In genomic region chr9:63859475-63860215, GRCh38 we compare ENCODE assay signal across 8 cellular contexts.
DNase-seq lines count a peak whose midpoint lies in the region; ATAC-seq and TF ChIP-seq lines count a peak whose summit lies in the region.

No MANE protein-coding gene starts in this region.

- no peaks in the 10 kb centered on the region for H3K27me3 Mint-ChIP-seq in naive thymus-derived CD8-positive, alpha-beta T cell

- intact Hi-C loops in colonic mucosa (cut with DNase I) = no loop called here

- no peak for TF ChIP-seq CTCF in colonic mucosa (IDR thresholded peaks at IDR 0.05)

- H3K4me1 ChIP-seq in colonic mucosa = no peaks in the 10 kb centered on the region

- H3K4me1 Mint-ChIP-seq in naive thymus-derived CD8-positive, alpha-beta T cell = peaks cover 0 to 4% (median 0%) of the 10 kb centered on the region in 4 donors

- H3K9me3 ChIP-seq in colonic mucosa = no peaks in the 10 kb centered on the region

- in situ Hi-C loops in SK-MEL-5 (cut with HindIII; ENCODE audit: low pct_unique_long_range_greater_than_20kb, low sequenced_read_pairs) = no loop called here

- H3K36me3 Mint-ChIP-seq in naive thymus-derived CD8-positive, alpha-beta T cell = peaks cover 0 to 5% (median 4%) of the 10 kb centered on the region in 3 donors

- H3K27me3 ChIP-seq in colonic mucosa = no peaks in the 10 kb centered on the region

- no peak overlapping the region for H3K9ac ChIP-seq in colonic mucosa (ENCODE audit: low read depth in 2 of 2, low read length in 2 of 2)

- peak; percentile 57 to 90 for ATAC-seq in naive thymus-derived CD8-positive, alpha-beta T cell
- no peak for ATAC-seq in GM21786 (IDR thresholded peaks at IDR 0.05; ENCODE audit: unreplicated experiment)
- ATAC-seq in GM21717 (IDR thresholded peaks at IDR 0.05; ENCODE audit: unreplicated experiment) = no peak

- H3K4me3 Mint-ChIP-seq in naive thymus-derived CD8-positive, alpha-beta T cell = peak overlapping the region in 8 of 10 donors; percentile 33 to 82 (median 52)

- H3K36me3 ChIP-seq in colonic mucosa = no peaks in the 10 kb centered on the region

- H3K4me3 ChIP-seq in colonic mucosa = peak overlapping the region; percentile 20

- no peak overlapping the region for H3K27ac ChIP-seq in colonic mucosa

- H3K27ac Mint-ChIP-seq in naive thymus-derived CD8-positive, alpha-beta T cell = peak overlapping the region in 5 of 10 donors; percentile 23 to 74 (median 41)

- peaks cover 0 to 23% (median 10%) of the 10 kb centered on the region in 9 donors for H3K9me3 Mint-ChIP-seq in naive thymus-derived CD8-positive, alpha-beta T cell

- POLR2A ChIA-PET in naive thymus-derived CD8-positive, alpha-beta T cell (lab: Charles Lee) = no interaction called here

- DNase-seq in COLO829 (ENCODE audit: low spot score) (peak; percentile 48), SK-MEL-5 (ENCODE audit: low read depth, low spot score) (peak; percentile 86), colonic mucosa (peak; percentile 17), NCI-H2029 treated with DMSO at 0.1 percent for 48 hours (lab: John Stamatoyannopoulos, UW) (no peak), NCI-H2029 (lab: John Stamatoyannopoulos, UW) (no peak)
- DNase-seq in naive thymus-derived CD8-positive, alpha-beta T cell = peak in 8 of 10 donors; percentile 2 to 64 (median 31)

Comparison
In these comparisons a context has a peak if more than half of its experiments do, and no peak if none do; other contexts are left out.
1. DNase-seq: peak in COLO829 (single experiment), SK-MEL-5 (single experiment), colonic mucosa (single experiment) and naive thymus-derived CD8-positive, alpha-beta T cell (8 of 10); none in NCI-H2029 treated with DMSO at 0.1 percent for 48 hours (single experiment) and NCI-H2029 (single experiment).
2. ATAC-seq: peak in naive thymus-derived CD8-positive, alpha-beta T cell (2 of 2); none in GM21786 (single experiment) and GM21717 (single experiment).